Comparison of ENCODE assay signal across 15 cellular contexts in the genomic region with DNA sequence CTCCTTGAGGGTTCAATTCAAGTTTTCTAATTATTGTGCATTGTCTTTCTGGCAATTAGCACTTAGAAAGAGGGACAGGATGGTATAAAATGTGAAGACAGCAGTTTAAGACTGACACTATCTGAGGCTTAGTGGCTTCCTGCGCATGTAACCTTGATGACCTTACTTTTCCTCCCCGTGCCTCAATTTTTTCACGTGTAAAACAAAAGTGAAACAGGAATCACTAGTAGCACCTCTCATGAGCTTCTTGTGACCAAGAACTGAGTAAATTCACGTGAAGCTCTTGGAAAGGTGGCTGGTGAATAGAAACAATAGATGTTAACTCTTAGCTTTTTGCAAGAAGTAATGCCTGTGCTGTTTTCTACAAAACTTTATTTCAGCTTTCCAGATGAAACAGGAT.
DNase-seq lines count a peak whose midpoint lies in the region; ATAC-seq and TF ChIP-seq lines count a peak whose summit lies in the region.
"Had no signal": no experiment of that assay in that cellular context is flagged by ENCODE, and none has a peak within 500 bp of the region (broad histone marks: within the 10 kb centered on the region; RNA-seq: fewer than 3 reads in every experiment).

No MANE protein-coding gene starts in this region.

- H4K20me1 ChIP-seq in SK-N-SH (ENCODE audit: insufficient read depth) (no peaks in the 10 kb centered on the region), H9 (ENCODE audit: control insufficient read depth, insufficient read depth, insufficient read length) (no peaks in the 10 kb centered on the region)

- H3T11ph ChIP-seq in H9 (ENCODE audit: low read length) = no peak overlapping the region

- no peak overlapping the region; a peak in 1 of 4 replicates for H3K4me3 ChIP-seq in SK-N-SH (ENCODE audit: low read depth in 2 of 2, low read length in 1 of 2)

- no peak overlapping the region for H3K27ac Mint-ChIP-seq in activated T-cell treated with anti-CD3 and anti-CD28 coated beads, Interleukin-2, amount 50 U/mL, for 24 hours
- H3K27ac Mint-ChIP-seq in effector memory CD8-positive, alpha-beta T cell = peak overlapping the region; percentile 45 to 83
- no peak overlapping the region for H3K27ac Mint-ChIP-seq in stimulated activated effector memory CD8-positive, alpha-beta T cell treated with anti-CD3 and anti-CD28 coated beads, Interleukin-12 subunit alpha, Interleukin-12 subunit beta, amount 100 ng/mL, for 72 hours
- H3K27ac Mint-ChIP-seq in progenitor cell of endocrine pancreas (no peak overlapping the region), H9 (peak overlapping the region in 1 of 3 experiments; percentile 86; a peak in 3 of 7 replicates)

- no peak overlapping the region for H3K56ac ChIP-seq in H9 (ENCODE audit: insufficient read length, low read depth, low read length)

- H3K79me1 ChIP-seq in H9 (ENCODE audit: insufficient read depth, low read depth, low read length, poor library complexity, severe bottlenecking) = no peaks in the 10 kb centered on the region

- H3K36me3 Mint-ChIP-seq in activated T-cell treated with anti-CD3 and anti-CD28 coated beads, Interleukin-2, amount 50 U/mL, for 24 hours (ENCODE audit: low read depth) = no peaks in the 10 kb centered on the region
- no peaks in the 10 kb centered on the region for H3K36me3 Mint-ChIP-seq in effector memory CD8-positive, alpha-beta T cell (ENCODE audit: insufficient read depth)
- no peaks in the 10 kb centered on the region for H3K36me3 Mint-ChIP-seq in stimulated activated effector memory CD8-positive, alpha-beta T cell treated with anti-CD3 and anti-CD28 coated beads, Interleukin-12 subunit alpha, Interleukin-12 subunit beta, amount 100 ng/mL, for 72 hours
- H3K36me3 Mint-ChIP-seq in progenitor cell of endocrine pancreas (ENCODE audit: insufficient read depth) (no peaks in the 10 kb centered on the region), H9 (ENCODE audit: insufficient read depth in 1 of 3, low read depth in 3 of 3) (no peaks in the 10 kb centered on the region; a peak in 1 of 7 replicates)

- H3K4me1 ChIP-seq in SK-N-SH (ENCODE audit: control insufficient read depth in 1 of 2, insufficient read depth in 2 of 2, low read depth in 1 of 2, low read length in 1 of 2) (0 out of 4 replicates have a peak, but pooled peaks cover 0 to 3% of the 10 kb centered on the region in 2 experiments), H9 (ENCODE audit: insufficient read depth, low read length) (peaks cover 7% of the 10 kb centered on the region; the same call in 1 of the 2 replicates)
- H3K4me1 ChIP-seq: heart right ventricle, prostate gland had no signal

- TF ChIP-seq CTCF in SK-N-SH (IDR thresholded peaks at IDR 0.05) (no peak), progenitor cell of endocrine pancreas (IDR thresholded peaks at IDR 0.05; ENCODE audit: unreplicated experiment) (no peak), H9 (conservative IDR thresholded peaks at IDR 0.05) (no peak)

- no peak overlapping the region for H4K91ac ChIP-seq in H9 (ENCODE audit: insufficient read length, low read depth, low read length)

- no peak for TF ChIP-seq EP300 in SK-N-SH (IDR thresholded peaks at IDR 0.05; ENCODE audit: borderline replicate concordance in 1 of 2, low read depth in 1 of 2, low read length in 1 of 2)

- peaks cover 4% of the 10 kb centered on the region for H3K27me3 Mint-ChIP-seq in activated T-cell treated with anti-CD3 and anti-CD28 coated beads, Interleukin-2, amount 50 U/mL, for 24 hours
- peaks cover 0 to 20% of the 10 kb centered on the region in 2 donors for H3K27me3 Mint-ChIP-seq in effector memory CD8-positive, alpha-beta T cell
- H3K27me3 Mint-ChIP-seq in progenitor cell of endocrine pancreas (no peaks in the 10 kb centered on the region), H9 (ENCODE audit: low read depth) (no peaks in the 10 kb centered on the region)

- H2AK5ac ChIP-seq in H9 (ENCODE audit: insufficient read length, low read length) = no peak overlapping the region

- H2BK15ac ChIP-seq in H9 (ENCODE audit: low read depth, low read length) = no peak overlapping the region

- no peak for DNase-seq in activated T-cell treated with anti-CD3 and anti-CD28 coated beads, Interleukin-2, amount 50 U/mL, for 24 hours
- no peak for DNase-seq in activated T-cell treated with anti-CD3 and anti-CD28 coated beads, Interleukin-2, amount 50 U/mL, for 48 hours
- DNase-seq in SK-N-SH = no peak
- DNase-seq in effector memory CD8-positive, alpha-beta T cell = peak in 2 of 3 experiments; percentile 7
- DNase-seq in stimulated activated effector memory CD8-positive, alpha-beta T cell treated with anti-CD3 and anti-CD28 coated beads, Interleukin-12 subunit alpha, Interleukin-12 subunit beta, amount 100 ng/mL, for 72 hours (ENCODE audit: low spot score in 2 of 2) = no peak
- no peak for DNase-seq in progenitor cell of endocrine pancreas (ENCODE audit: low spot score, unreplicated experiment)
- DNase-seq in H9 = no peak
- DNase-seq: dorsolateral prefrontal cortex, heart right ventricle, NCI-H1105, NCI-H446 treated with DMSO at 0.1 percent for 48 hours, transverse colon had no signal

- H3K27ac ChIP-seq in SK-N-SH (ENCODE audit: low read depth in 2 of 2, low read length in 1 of 2) = no peak overlapping the region
- no peak overlapping the region for H3K27ac ChIP-seq in H9 (ENCODE audit: insufficient read length, low read depth, low read length)
- H3K27ac ChIP-seq: prostate gland, transverse colon, VCaP had no signal

- H4K8ac ChIP-seq in H9 (replicated peaks; ENCODE audit: insufficient read length, low read depth, low read length) = no peak overlapping the region

- H3K4ac ChIP-seq in H9 (ENCODE audit: low read depth, low read length) = no peak overlapping the region

- H3K79me2 ChIP-seq in SK-N-SH (ENCODE audit: insufficient read depth) = no peaks in the 10 kb centered on the region
- H3K79me2 ChIP-seq in H9 (ENCODE audit: insufficient read depth, low read length) = no peaks in the 10 kb centered on the region

- no peaks in the 10 kb centered on the region for H3K23me2 ChIP-seq in H9 (ENCODE audit: insufficient read length, low read depth, low read length, poor library complexity, severe bottlenecking)

- H3K4me2 ChIP-seq in SK-N-SH = no peak overlapping the region
- H3K4me2 ChIP-seq in H9 (ENCODE audit: insufficient read depth, insufficient read length, low read length) = no peak overlapping the region

- H4K5ac ChIP-seq in H9 (ENCODE audit: insufficient read length, low read depth, low read length) = no peak overlapping the region

- H3K36me3 ChIP-seq in SK-N-SH (replicated peaks in 1 of 2; ENCODE audit: control insufficient read depth in 1 of 2, insufficient read depth in 2 of 2, low read length in 1 of 2) = no peaks in the 10 kb centered on the region
- H3K36me3 ChIP-seq: heart right ventricle, prostate gland, transverse colon had no signal

- 50% methylated on average over 4 of the region's 4 CpGs for WGBS in SK-N-SH (ENCODE audit: low lambda C conversion rate)
- no CpG with 5 or more reads among the region's 4 CpGs for WGBS in H9 (ENCODE audit: extremely low coverage, insufficient read length, low lambda C conversion rate)

- peak overlapping the region; percentile 55 for H3K4me3 Mint-ChIP-seq in activated T-cell treated with anti-CD3 and anti-CD28 coated beads, Interleukin-2, amount 50 U/mL, for 24 hours
- peak overlapping the region; percentile 54 to 65 for H3K4me3 Mint-ChIP-seq in effector memory CD8-positive, alpha-beta T cell
- peak overlapping the region; percentile 47 for H3K4me3 Mint-ChIP-seq in stimulated activated effector memory CD8-positive, alpha-beta T cell treated with anti-CD3 and anti-CD28 coated beads, Interleukin-12 subunit alpha, Interleukin-12 subunit beta, amount 100 ng/mL, for 72 hours
- no peak overlapping the region for H3K4me3 Mint-ChIP-seq in progenitor cell of endocrine pancreas (ENCODE audit: low read depth)
- H3K4me3 Mint-ChIP-seq in H9 = no peak overlapping the region

- H2AFZ ChIP-seq in SK-N-SH (ENCODE audit: low read depth) = no peak overlapping the region
- H2AFZ ChIP-seq in H9 (ENCODE audit: low read length) = no peak overlapping the region

- H3K18ac ChIP-seq in H9 (ENCODE audit: insufficient read length, low read depth, low read length) = no peak overlapping the region

- H2BK12ac ChIP-seq in H9 (ENCODE audit: insufficient read length, low read depth, low read length) = no peak overlapping the region

- H3K27me3 ChIP-seq in SK-N-SH (ENCODE audit: insufficient read depth) = no peaks in the 10 kb centered on the region
- no peaks in the 10 kb centered on the region for H3K27me3 ChIP-seq in H9 (ENCODE audit: insufficient read depth, low read length)

- H3K9me2 ChIP-seq in SK-N-SH = no peaks in the 10 kb centered on the region

- no peak overlapping the region for H3K9ac ChIP-seq in SK-N-SH
- H3K9ac ChIP-seq in H9 (ENCODE audit: extremely low read depth, insufficient read length, low read length) = no peak overlapping the region

- no peak overlapping the region for H2BK20ac ChIP-seq in H9 (ENCODE audit: low read depth, low read length, poor library complexity, severe bottlenecking)

- peak; percentile 92 for ATAC-seq in effector memory CD8-positive, alpha-beta T cell (replicated peaks)
- ATAC-seq in stimulated activated effector memory CD8-positive, alpha-beta T cell treated with anti-CD3 and anti-CD28 coated beads, Interleukin-12 subunit alpha, Interleukin-12 subunit beta, amount 100 ng/mL, for 72 hours = peak; percentile 91
- no peak for ATAC-seq in GM18868 (IDR thresholded peaks at IDR 0.05; ENCODE audit: unreplicated experiment)

- H3K9me3 Mint-ChIP-seq in activated T-cell treated with anti-CD3 and anti-CD28 coated beads, Interleukin-2, amount 50 U/mL, for 24 hours = no peaks in the 10 kb centered on the region
- no peaks in the 10 kb centered on the region for H3K9me3 Mint-ChIP-seq in effector memory CD8-positive, alpha-beta T cell
- H3K9me3 Mint-ChIP-seq in stimulated activated effector memory CD8-positive, alpha-beta T cell treated with anti-CD3 and anti-CD28 coated beads, Interleukin-12 subunit alpha, Interleukin-12 subunit beta, amount 100 ng/mL, for 72 hours = no peaks in the 10 kb centered on the region
- H3K9me3 Mint-ChIP-seq in progenitor cell of endocrine pancreas (ENCODE audit: low read depth) (peaks cover 3% of the 10 kb centered on the region), H9 (no peaks in the 10 kb centered on the region; a peak in 2 of 5 replicates)

- H3K9me3 ChIP-seq in SK-N-SH = no peaks in the 10 kb centered on the region
- no peaks in the 10 kb centered on the region for H3K9me3 ChIP-seq in H9 (ENCODE audit: control insufficient read depth, low read depth, low read length)
- H3K9me3 ChIP-seq: heart right ventricle, prostate gland, transverse colon had no signal

- TF ChIP-seq RAD21 in SK-N-SH (IDR thresholded peaks at IDR 0.05; ENCODE audit: low read length) = no peak

- CTCF ChIA-PET in SK-N-SH (lab: Yijun Ruan, JAX) = interaction anchor here (0.6 to 4.1 kb wide), 67 partner anchors 8 to 1124 kb away, joined by 3 to 60 read pairs (median 4); no protein-coding TSS in a partner anchor

- H3K23ac ChIP-seq in H9 (ENCODE audit: insufficient read length, low read depth, low read length) = no peak overlapping the region

- POLR2A ChIA-PET in SK-N-SH (lab: Yijun Ruan, JAX) = no interaction called here

- peaks cover 11% of the 10 kb centered on the region for H3K4me1 Mint-ChIP-seq in activated T-cell treated with anti-CD3 and anti-CD28 coated beads, Interleukin-2, amount 50 U/mL, for 24 hours (ENCODE audit: low read depth)
- H3K4me1 Mint-ChIP-seq in effector memory CD8-positive, alpha-beta T cell (ENCODE audit: low read depth in 2 of 2) = peaks cover 7 to 8% of the 10 kb centered on the region in 2 donors
- no peaks in the 10 kb centered on the region for H3K4me1 Mint-ChIP-seq in stimulated activated effector memory CD8-positive, alpha-beta T cell treated with anti-CD3 and anti-CD28 coated beads, Interleukin-12 subunit alpha, Interleukin-12 subunit beta, amount 100 ng/mL, for 72 hours
- H3K4me1 Mint-ChIP-seq in progenitor cell of endocrine pancreas (ENCODE audit: low read depth) (peaks cover 6% of the 10 kb centered on the region), H9 (peaks cover 22 to 28% of the 10 kb centered on the region in 2 experiments)

- H3K14ac ChIP-seq in H9 (ENCODE audit: insufficient read depth, low read length) = no peak overlapping the region

- no peak overlapping the region for H2BK5ac ChIP-seq in H9 (ENCODE audit: insufficient read length, low read length)

- peaks cover 29% of the 10 kb centered on the region for H3F3A ChIP-seq in SK-N-SH (replicated peaks; ENCODE audit: insufficient read depth)

- no peak overlapping the region for H2BK120ac ChIP-seq in H9 (ENCODE audit: low read depth, low read length, poor library complexity, severe bottlenecking)

Comparison
In these comparisons a context has a peak if more than half of its experiments do, and no peak if none do; other contexts are left out.
1. DNase-seq: peak in effector memory CD8-positive, alpha-beta T cell (2 of 3); none in activated T-cell treated with anti-CD3 and anti-CD28 coated beads, Interleukin-2, amount 50 U/mL, for 24 hours (single experiment), activated T-cell treated with anti-CD3 and anti-CD28 coated beads, Interleukin-2, amount 50 U/mL, for 48 hours (0 of 2), SK-N-SH (single experiment), stimulated activated effector memory CD8-positive, alpha-beta T cell treated with anti-CD3 and anti-CD28 coated beads, Interleukin-12 subunit alpha, Interleukin-12 subunit beta, amount 100 ng/mL, for 72 hours (0 of 2), progenitor cell of endocrine pancreas (single experiment) and H9 (single experiment).
2. H3K27ac Mint-ChIP-seq: peak in effector memory CD8-positive, alpha-beta T cell (2 of 2); none in activated T-cell treated with anti-CD3 and anti-CD28 coated beads, Interleukin-2, amount 50 U/mL, for 24 hours (single experiment), stimulated activated effector memory CD8-positive, alpha-beta T cell treated with anti-CD3 and anti-CD28 coated beads, Interleukin-12 subunit alpha, Interleukin-12 subunit beta, amount 100 ng/mL, for 72 hours (single experiment) and progenitor cell of endocrine pancreas (single experiment).
3. H3K4me3 Mint-ChIP-seq: peak in activated T-cell treated with anti-CD3 and anti-CD28 coated beads, Interleukin-2, amount 50 U/mL, for 24 hours (single experiment), effector memory CD8-positive, alpha-beta T cell (2 of 2) and stimulated activated effector memory CD8-positive, alpha-beta T cell treated with anti-CD3 and anti-CD28 coated beads, Interleukin-12 subunit alpha, Interleukin-12 subunit beta, amount 100 ng/mL, for 72 hours (single experiment); none in progenitor cell of endocrine pancreas (single experiment) and H9 (0 of 2).